In the genomic region with DNA sequence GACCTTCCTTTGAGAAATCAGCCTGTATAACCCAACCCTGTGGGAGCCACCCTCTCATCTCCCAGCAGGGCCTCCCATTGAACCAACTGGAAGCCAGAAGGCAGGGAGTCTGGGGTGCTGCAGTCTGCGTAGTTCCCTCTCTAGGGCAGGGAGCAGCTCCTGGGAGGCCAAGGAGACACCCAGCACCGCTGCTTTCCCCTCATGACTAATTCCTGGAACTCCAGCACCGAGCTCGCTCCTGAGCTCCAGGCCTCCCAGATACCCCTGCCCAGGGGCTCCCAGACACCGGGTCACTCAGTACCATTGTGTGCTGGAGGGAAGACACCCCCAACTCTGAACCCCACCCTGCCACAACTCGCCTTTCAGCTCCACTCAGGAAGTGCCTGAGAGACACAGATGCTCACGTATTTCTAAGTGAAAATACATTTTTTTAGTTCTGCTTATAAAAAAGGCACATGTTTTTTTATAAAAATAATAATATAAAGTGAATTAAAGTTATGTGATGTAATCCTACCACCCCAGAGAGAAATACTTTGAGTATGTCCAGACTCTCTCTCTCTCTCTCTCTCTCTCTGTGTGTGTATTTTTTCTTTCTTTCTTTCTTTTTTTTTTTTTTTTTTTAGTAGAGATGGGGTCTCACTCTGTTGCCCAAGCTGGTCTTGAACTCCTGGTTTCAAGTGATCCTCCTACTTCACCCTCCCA, we compare ENCODE assay signal across 12 cellular contexts. TPM values are rescaled to one million over a fixed set of nuclear protein-coding genes. Genes with fewer than 3 reads are reported as not detected.
A peak's percentile ranks its signal among the peaks of the same experiment; 100 is the strongest.
DNase-seq lines count a peak whose midpoint lies in the region; ATAC-seq and TF ChIP-seq lines count a peak whose summit lies in the region.
"Had no signal": no experiment of that assay in that cellular context is flagged by ENCODE, and none has a peak within 500 bp of the region (broad histone marks: within the 10 kb centered on the region; RNA-seq: fewer than 3 reads in every experiment).

No MANE protein-coding gene starts in this region.

- ATAC-seq in CD4-positive, alpha-beta T cell (ENCODE audit: poor library complexity) = no peak
- ATAC-seq in activated CD8-positive, alpha-beta T cell treated with anti-CD3 and anti-CD28 coated beads for 36 hours = no peak
- peak; percentile 39 for ATAC-seq in left lobe of liver
- no peak for ATAC-seq in GM19452 (IDR thresholded peaks at IDR 0.05; ENCODE audit: unreplicated experiment)
- no peak for ATAC-seq in GM19328 (IDR thresholded peaks at IDR 0.05; ENCODE audit: unreplicated experiment)
- ATAC-seq in HG02973 (IDR thresholded peaks at IDR 0.05; ENCODE audit: unreplicated experiment) = no peak
- ATAC-seq: WTC11 had no signal

- peaks cover 0 to 2% of the 10 kb centered on the region in 2 donors for H3K36me3 Mint-ChIP-seq in CD14-positive monocyte
- H3K36me3 Mint-ChIP-seq in CD4-positive, alpha-beta T cell (ENCODE audit: low read depth) = no peaks in the 10 kb centered on the region
- peaks cover 12% of the 10 kb centered on the region for H3K36me3 Mint-ChIP-seq in activated CD8-positive, alpha-beta T cell treated with anti-CD3 and anti-CD28 coated beads for 36 hours (ENCODE audit: low read depth)
- H3K36me3 Mint-ChIP-seq: WTC11 had no signal

- no peaks in the 10 kb centered on the region for H3K9me3 ChIP-seq in CD4-positive, alpha-beta T cell (ENCODE audit: control insufficient read depth, low read length)
- H3K9me3 ChIP-seq: MG63, SJSA1 had no signal

- intact Hi-C loops in CD14-positive monocyte (cut with micrococcal nuclease) = loop anchor here in 1 of 2 donors (2.0 kb wide), 1 partner anchor 17 kb away; the partner anchor contains the start of gene PIM1
- intact Hi-C loops in CD4-positive, alpha-beta T cell (cut with DNase I, micrococcal nuclease) = no loop called here
- intact Hi-C loops in activated CD8-positive, alpha-beta T cell treated with anti-CD3 and anti-CD28 coated beads for 36 hours (cut with micrococcal nuclease) = no loop called here

- H3K27ac ChIP-seq in CD4-positive, alpha-beta T cell (ENCODE audit: low read depth, low read length) = no peak overlapping the region
- H3K27ac ChIP-seq: SJSA1 had no signal

- H3K4me1 Mint-ChIP-seq in CD14-positive monocyte = peaks cover 64% of the 10 kb centered on the region
- H3K4me1 Mint-ChIP-seq in CD4-positive, alpha-beta T cell (ENCODE audit: low read depth) = peaks cover 63% of the 10 kb centered on the region
- H3K4me1 Mint-ChIP-seq in activated CD8-positive, alpha-beta T cell treated with anti-CD3 and anti-CD28 coated beads for 36 hours (ENCODE audit: low read depth) = peaks cover 66% of the 10 kb centered on the region

- H3K27me3 Mint-ChIP-seq in CD14-positive monocyte (ENCODE audit: low read depth in 3 of 3) = peaks cover 0 to 3% (median 0%) of the 10 kb centered on the region in 3 donors
- H3K27me3 Mint-ChIP-seq in CD4-positive, alpha-beta T cell = no peaks in the 10 kb centered on the region
- H3K27me3 Mint-ChIP-seq in activated CD8-positive, alpha-beta T cell treated with anti-CD3 and anti-CD28 coated beads for 36 hours = no peaks in the 10 kb centered on the region

- no peak for TF ChIP-seq CTCF in CD14-positive monocyte (IDR thresholded peaks at IDR 0.05)
- no peak for TF ChIP-seq CTCF in CD4-positive, alpha-beta T cell (IDR thresholded peaks at IDR 0.05)
- no peak for TF ChIP-seq CTCF in activated CD8-positive, alpha-beta T cell treated with anti-CD3 and anti-CD28 coated beads for 36 hours (IDR thresholded peaks at IDR 0.05)

- CTCF ChIA-PET in CD4-positive, alpha-beta T cell (lab: Charles Lee) = interaction anchor here (1.1 to 1.7 kb wide), 7 partner anchors 15 to 169 kb away, joined by 3 to 5 read pairs (median 3); no protein-coding TSS in a partner anchor
- CTCF ChIA-PET in activated CD8-positive, alpha-beta T cell treated with anti-CD3 and anti-CD28 coated beads for 36 hours (lab: Charles Lee) = interaction anchor here (0.9 to 5.5 kb wide), 7 partner anchors 12 to 170 kb away, joined by 3 to 57 read pairs (median 16); partner anchors contain the start of gene PIM1

- H3K27me3 ChIP-seq in CD4-positive, alpha-beta T cell (ENCODE audit: control insufficient read depth, insufficient read depth, low read length) = no peaks in the 10 kb centered on the region
- H3K27me3 ChIP-seq: MG63, SJSA1 had no signal

- DNase-seq in CD14-positive monocyte (ENCODE audit: low spot score) (no peak), left lobe of liver (ENCODE audit: low spot score) (no peak)
- DNase-seq in CD4-positive, alpha-beta T cell = no peak
- no peak for DNase-seq in activated CD8-positive, alpha-beta T cell treated with anti-CD3 and anti-CD28 coated beads for 36 hours
- DNase-seq: HCEC 1CT, MG63, substantia nigra had no signal

- peak overlapping the region in 1 of 2 donors; percentile 46 for H3K4me3 Mint-ChIP-seq in CD14-positive monocyte
- H3K4me3 Mint-ChIP-seq in CD4-positive, alpha-beta T cell = peak overlapping the region; percentile 68
- H3K4me3 Mint-ChIP-seq in activated CD8-positive, alpha-beta T cell treated with anti-CD3 and anti-CD28 coated beads for 36 hours = peak overlapping the region; percentile 45
- H3K4me3 Mint-ChIP-seq: WTC11 had no signal

- POLR2A ChIA-PET in CD4-positive, alpha-beta T cell (lab: Charles Lee) = interaction anchor here (0.7 to 2.2 kb wide), 12 partner anchors 9 to 201 kb away, joined by 3 to 25 read pairs (median 4); partner anchors contain the start of gene MTCH1
- POLR2A ChIA-PET in activated CD8-positive, alpha-beta T cell treated with anti-CD3 and anti-CD28 coated beads for 36 hours (lab: Charles Lee) = interaction anchor here (0.6 to 5.7 kb wide), 8 partner anchors 9 to 592 kb away, joined by 3 to 96 read pairs (median 5); partner anchors contain the start of gene PIM1

- no peaks in the 10 kb centered on the region for H3K9me3 Mint-ChIP-seq in CD14-positive monocyte
- no peaks in the 10 kb centered on the region for H3K9me3 Mint-ChIP-seq in CD4-positive, alpha-beta T cell
- peaks cover 10% of the 10 kb centered on the region for H3K9me3 Mint-ChIP-seq in activated CD8-positive, alpha-beta T cell treated with anti-CD3 and anti-CD28 coated beads for 36 hours

- H3K27ac Mint-ChIP-seq in CD14-positive monocyte = peak overlapping the region; percentile 68 to 95 (median 90)
- H3K27ac Mint-ChIP-seq in CD4-positive, alpha-beta T cell = peak overlapping the region; percentile 81
- H3K27ac Mint-ChIP-seq in activated CD8-positive, alpha-beta T cell treated with anti-CD3 and anti-CD28 coated beads for 36 hours = peak overlapping the region; percentile 92
- H3K27ac Mint-ChIP-seq: WTC11 had no signal

RNA-seq across cellular contexts. Expression of gene PIM1, which starts 17.5 kb away (rescaled TPM):
- polyA plus RNA-seq in CD14-positive monocyte = 10 to 100 TPM; 20.5 to 24.4 TPM
- total RNA-seq in CD4-positive, alpha-beta T cell = 100 to 1,000 TPM; 175 to 183 TPM
- total RNA-seq in activated CD8-positive, alpha-beta T cell treated with anti-CD3 and anti-CD28 coated beads for 36 hours = 100 to 1,000 TPM; 293 to 305 TPM
- total RNA-seq in left lobe of liver = 5.7 TPM

Comparison
In these comparisons a context has a peak if more than half of its experiments do, and no peak if none do; other contexts are left out.
1. RNA of gene PIM1, which starts 17.5 kb away (total RNA-seq): 293 to 305 TPM in activated CD8-positive, alpha-beta T cell treated with anti-CD3 and anti-CD28 coated beads for 36 hours and 175 to 183 TPM in CD4-positive, alpha-beta T cell; 5.7 TPM in left lobe of liver (single experiment); every median in the first group is over 10 times any median in the second.
2. Peak in every context shown above with its lines, with median percentiles within 50 percentile points of each other: H3K27ac Mint-ChIP-seq.